8 cellular contexts compared by ENCODE assay signal in genomic region chr6:50884364-50884763, GRCh38.
"Had no signal": no experiment of that assay in that cellular context is flagged by ENCODE, and none has a peak within 500 bp of the region (broad histone marks: within the 10 kb centered on the region; RNA-seq: fewer than 3 reads in every experiment).

No MANE protein-coding gene starts in this region.

- H3K9ac ChIP-seq: GM23248 had no signal

- H3K4me3 ChIP-seq: GM23248, HAP-1 had no signal

- DNase-seq: GM23248, GOT3, H7, HFFc6, IMR-90, KBM-7 had no signal

- H3K36me3 ChIP-seq: HAP-1 had no signal

- H3K4me1 ChIP-seq: HAP-1 had no signal

- H3K27ac ChIP-seq: GM23248 had no signal

- H2AFZ ChIP-seq: GM23248 had no signal

- ATAC-seq: HCT116 had no signal

- H3K9me3 ChIP-seq: HAP-1 had no signal
